ENCODE assay signal across 8 cellular contexts in genomic region chr2:71277536-71278103, GRCh38. TPM values are rescaled to one million over a fixed set of nuclear protein-coding genes. Genes with fewer than 3 reads are reported as not detected.
DNase-seq lines count a peak whose midpoint lies in the region; ATAC-seq and TF ChIP-seq lines count a peak whose summit lies in the region.

No MANE protein-coding gene starts in this region.

- CTCF ChIA-PET in HEK293T (lab: Yijun Ruan, JAX), result interaction anchor here (0.6 to 2.2 kb wide), 5 partner anchors 10 to 54 kb away, joined by 3 to 7 read pairs (median 5); partner anchors contain the start of gene PAIP2B

- H3K4me3 ChIP-seq in Peyer's patch (peak overlapping the region; percentile 54 to 59 (median 57)), right atrium auricular region (peak overlapping the region; percentile 56 to 64)

- no peaks in the 10 kb centered on the region for H3K9me3 ChIP-seq in Peyer's patch
- H3K9me3 ChIP-seq in right atrium auricular region, result no peaks in the 10 kb centered on the region

- peaks cover 0 to 19% (median 4%) of the 10 kb centered on the region in 4 donors for H3K4me1 ChIP-seq in Peyer's patch
- H3K4me1 ChIP-seq in right atrium auricular region, result peaks cover 0 to 23% of the 10 kb centered on the region in 2 donors

- POLR2A ChIA-PET in HEK293T (lab: Yijun Ruan, JAX), result interaction anchor here (1.1 to 1.2 kb wide), 4 partner anchors 15 to 140 kb away, joined by 3 read pairs; partner anchors contain the start of gene ZNF638

- ATAC-seq in HG02642 (IDR thresholded peaks at IDR 0.05; ENCODE audit: poor library complexity, unreplicated experiment) (no peak), GM19452 (IDR thresholded peaks at IDR 0.05; ENCODE audit: unreplicated experiment) (no peak)

- H3K27ac ChIP-seq in Peyer's patch (no peak overlapping the region), angular gyrus (ENCODE audit: low read depth, low read length) (peak overlapping the region; percentile 77), right atrium auricular region (peak overlapping the region; percentile 82 to 89)

- no peak for TF ChIP-seq POLR2A in Peyer's patch (IDR thresholded peaks at IDR 0.05)

- peak in 2 of 6 experiments; percentile 18 to 27 for TF ChIP-seq CTCF in Peyer's patch (IDR thresholded peaks at IDR 0.05)
- peak; percentile 42 to 64 for TF ChIP-seq CTCF in right atrium auricular region (IDR thresholded peaks at IDR 0.05)

- peak; percentile 19 for DNase-seq in COLO829 (ENCODE audit: low spot score)
- peak; percentile 77 for DNase-seq in HEK293T (ENCODE audit: extremely low spot score)
- peak in 2 of 3 donors; percentile 22 to 48 for DNase-seq in Peyer's patch
- peak; percentile 65 for DNase-seq in right atrium auricular region (ENCODE audit: low spot score)
- DNase-seq in putamen (ENCODE audit: low spot score), result peak; percentile 86

- H3K27me3 ChIP-seq in Peyer's patch (no peaks in the 10 kb centered on the region), right atrium auricular region (no peaks in the 10 kb centered on the region)

- H3K36me3 ChIP-seq in Peyer's patch (no peaks in the 10 kb centered on the region), right atrium auricular region (no peaks in the 10 kb centered on the region)

TF ChIP-seq in HEK293T, 16 proteins besides CTCF, POLR2A, EP300 and RAD21:
- TF ChIP-seq ARNT (IDR thresholded peaks at IDR 0.05) (no peak), TARDBP (IDR thresholded peaks at IDR 0.05) (0 out of 2 replicates have a peak, but pooled peaks have one; percentile 13), FOXK2 (IDR thresholded peaks at IDR 0.05) (peak; percentile 18; the same call in 1 of the 2 replicates)

RNA-seq across cellular contexts. Expression of gene PAIP2B, which starts 50.7 kb away (rescaled TPM):
- total RNA-seq in Peyer's patch (10 to 100 TPM in 1 of 4 donors, 1 to 10 TPM in 3; 1.9 to 10.7 (median 2.2) TPM), right atrium auricular region (10 to 100 TPM; 18.1 to 21.3 TPM)

RNA-seq across cellular contexts. Expression of gene ZNF638, which starts 54.0 kb away (rescaled TPM):
- total RNA-seq in Peyer's patch (100 to 1,000 TPM; 155 to 539 (median 174) TPM), right atrium auricular region (10 to 100 TPM; 73.9 to 77.9 TPM)

Comparison
In these comparisons a context has a peak if more than half of its experiments do, and no peak if none do; other contexts are left out.
1. DNase-seq: peak in every context shown above with its lines; median percentile 86 in putamen; 77 in HEK293T; 65 in right atrium auricular region; 35 in Peyer's patch; 19 in COLO829.
2. H3K27ac ChIP-seq: peak in angular gyrus (single experiment) and right atrium auricular region (2 of 2); none in Peyer's patch (0 of 4).